Comparison of ENCODE assay signal across 13 cellular contexts in the genomic region with DNA sequence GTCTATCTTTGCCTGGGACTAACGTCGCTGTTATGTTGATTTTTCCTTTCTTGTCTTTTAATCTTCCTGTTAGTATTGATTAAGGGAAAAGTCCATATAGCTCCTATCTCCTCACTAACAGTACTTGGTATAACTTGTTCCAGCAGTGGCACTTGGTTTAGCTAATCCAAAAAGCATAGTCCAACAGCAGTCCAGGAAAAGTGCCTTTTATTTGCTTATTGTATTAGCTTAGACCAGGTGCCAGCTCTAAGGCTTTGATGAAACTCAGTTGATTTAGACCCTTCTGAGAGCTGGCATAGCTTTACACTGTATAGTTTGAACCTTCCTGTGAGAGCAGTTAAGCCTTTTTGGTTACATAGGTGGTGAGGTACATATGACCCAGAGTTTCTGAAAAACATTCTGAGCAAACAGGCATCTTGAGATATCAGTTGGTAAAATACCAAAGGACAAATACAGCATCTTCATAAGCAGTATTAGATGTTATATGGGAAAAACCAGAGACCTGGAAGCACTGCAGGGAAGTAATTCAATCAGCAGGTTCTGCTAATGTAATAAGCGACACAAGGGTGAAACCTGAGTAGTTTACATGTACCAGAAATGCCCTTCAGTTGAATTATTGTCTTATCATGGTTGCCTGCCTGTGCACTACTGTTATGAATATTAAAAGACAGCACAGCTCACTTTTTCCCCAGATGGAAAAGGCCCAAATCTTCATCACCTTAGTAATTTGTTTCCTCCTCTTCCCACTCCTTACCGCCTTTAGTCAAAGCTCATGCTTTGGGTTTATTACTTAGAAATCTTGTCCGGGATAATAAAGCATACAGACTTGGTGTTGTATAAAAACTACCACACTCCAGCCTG. TPM values are rescaled to one million over a fixed set of nuclear protein-coding genes. Genes with fewer than 3 reads are reported as not detected.
DNase-seq lines count a peak whose midpoint lies in the region; ATAC-seq, FAIRE-seq and TF ChIP-seq lines count a peak whose summit lies in the region.
"Had no signal": no experiment of that assay in that cellular context is flagged by ENCODE, and none has a peak within 500 bp of the region (broad histone marks: within the 10 kb centered on the region; RNA-seq: fewer than 3 reads in every experiment).

No MANE protein-coding gene starts in this region.

- CTCF ChIA-PET in WTC11 (lab: Charles Lee), result no interaction called here

- H3K4me3 Mint-ChIP-seq in activated T-cell treated with anti-CD3 and anti-CD28 coated beads, Interleukin-2, amount 50 U/mL, for 24 hours, result peak overlapping the region; percentile 51
- H3K4me3 Mint-ChIP-seq in WTC11, result no peak overlapping the region

- TF ChIP-seq CTCF in WTC11 (IDR thresholded peaks at IDR 0.05), result no peak

- no peaks in the 10 kb centered on the region for H3K36me3 Mint-ChIP-seq in activated T-cell treated with anti-CD3 and anti-CD28 coated beads, Interleukin-2, amount 50 U/mL, for 24 hours (ENCODE audit: low read depth)
- H3K36me3 Mint-ChIP-seq in WTC11, result no peaks in the 10 kb centered on the region

- POLR2A ChIA-PET in WTC11 (lab: Charles Lee), result no interaction called here

- peak overlapping the region; percentile 77 for H3K27ac Mint-ChIP-seq in activated T-cell treated with anti-CD3 and anti-CD28 coated beads, Interleukin-2, amount 50 U/mL, for 24 hours
- peak overlapping the region; percentile 85 for H3K27ac Mint-ChIP-seq in WTC11

- peaks cover 11% of the 10 kb centered on the region for H3K27me3 Mint-ChIP-seq in activated T-cell treated with anti-CD3 and anti-CD28 coated beads, Interleukin-2, amount 50 U/mL, for 24 hours
- no peaks in the 10 kb centered on the region for H3K27me3 Mint-ChIP-seq in WTC11 (ENCODE audit: low read depth)

- H3K4me1 ChIP-seq in small intestine (ENCODE audit: control insufficient read depth in 2 of 2, insufficient read depth in 1 of 2, low read depth in 1 of 2, low read length in 1 of 2), result peaks cover 7 to 13% of the 10 kb centered on the region in 2 donors
- H3K4me1 ChIP-seq: parathyroid adenoma had no signal

- no peak for FAIRE-seq in small intestine (lab: Jason Lieb, UNC)
- FAIRE-seq: G401.6 had no signal

- no peak overlapping the region for H3K4me3 ChIP-seq in small intestine (ENCODE audit: low read depth in 1 of 2, low read length in 2 of 2)

- WGBS in small intestine, 3 donors, result 14 to 64% (median 34%) methylated on average over 5 of the region's 5 CpGs

- no peaks in the 10 kb centered on the region for H3K27me3 ChIP-seq in small intestine (ENCODE audit: control insufficient read depth in 2 of 2, insufficient read depth in 2 of 2, low read length in 2 of 2)

- no peaks in the 10 kb centered on the region for H3K9me3 ChIP-seq in small intestine (ENCODE audit: control insufficient read depth, low read depth)

- no peak for TF ChIP-seq POLR2A in erythroblast (IDR thresholded peaks at IDR 0.05; ENCODE audit: low read length)

- ATAC-seq in WTC11 (no peak), HG03439 (IDR thresholded peaks at IDR 0.05; ENCODE audit: unreplicated experiment) (no peak)

- H3K36me3 ChIP-seq in small intestine (ENCODE audit: control insufficient read depth in 2 of 2, insufficient read depth in 2 of 2, low read length in 2 of 2), result no peaks in the 10 kb centered on the region

- DNase-seq in activated T-cell treated with anti-CD3 and anti-CD28 coated beads, Interleukin-2, amount 50 U/mL, for 24 hours, result no peak
- no peak for DNase-seq in activated T-cell treated with anti-CD3 and anti-CD28 coated beads, Interleukin-2, amount 50 U/mL, for 48 hours
- DNase-seq in NCI-H2029 (lab: John Stamatoyannopoulos, UW) (peak; percentile 76), WTC11 (ENCODE audit: low spot score) (no peak), small intestine (peak; percentile 75), epidermal melanocyte (ENCODE audit: insufficient read length, low spot score) (no peak), erythroblast (lab: John Stamatoyannopoulos, UW) (no peak)
- DNase-seq: activated CD4-positive, alpha-beta T cell treated with anti-CD3 and anti-CD28 coated beads, Interleukin-2, amount 50 U/mL, for 1 hour; cortex of kidney; Karpas-422 had no signal

- no peak overlapping the region for H3K27ac ChIP-seq in small intestine (ENCODE audit: low read depth in 1 of 2, low read length in 1 of 2)
- H3K27ac ChIP-seq: parathyroid adenoma had no signal

- H3K4me1 Mint-ChIP-seq in activated T-cell treated with anti-CD3 and anti-CD28 coated beads, Interleukin-2, amount 50 U/mL, for 24 hours (ENCODE audit: low read depth), result peaks cover 47% of the 10 kb centered on the region
- peaks cover 77% of the 10 kb centered on the region for H3K4me1 Mint-ChIP-seq in WTC11

- no peaks in the 10 kb centered on the region for H3K9me3 Mint-ChIP-seq in activated T-cell treated with anti-CD3 and anti-CD28 coated beads, Interleukin-2, amount 50 U/mL, for 24 hours
- H3K9me3 Mint-ChIP-seq in WTC11, result 0 out of 2 replicates have a peak, but pooled peaks cover 5% of the 10 kb centered on the region

TF ChIP-seq in WTC11, 78 proteins besides CTCF, POLR2A, EP300 and RAD21:
- no peak for TF ChIP-seq NFATC4 (CRISPR knock-in tag; IDR thresholded peaks at IDR 0.05)
- no peak for TF ChIP-seq FOXP1 (CRISPR knock-in tag; IDR thresholded peaks at IDR 0.05; ENCODE audit: borderline replicate concordance)
- TF ChIP-seq, protein P1, sequence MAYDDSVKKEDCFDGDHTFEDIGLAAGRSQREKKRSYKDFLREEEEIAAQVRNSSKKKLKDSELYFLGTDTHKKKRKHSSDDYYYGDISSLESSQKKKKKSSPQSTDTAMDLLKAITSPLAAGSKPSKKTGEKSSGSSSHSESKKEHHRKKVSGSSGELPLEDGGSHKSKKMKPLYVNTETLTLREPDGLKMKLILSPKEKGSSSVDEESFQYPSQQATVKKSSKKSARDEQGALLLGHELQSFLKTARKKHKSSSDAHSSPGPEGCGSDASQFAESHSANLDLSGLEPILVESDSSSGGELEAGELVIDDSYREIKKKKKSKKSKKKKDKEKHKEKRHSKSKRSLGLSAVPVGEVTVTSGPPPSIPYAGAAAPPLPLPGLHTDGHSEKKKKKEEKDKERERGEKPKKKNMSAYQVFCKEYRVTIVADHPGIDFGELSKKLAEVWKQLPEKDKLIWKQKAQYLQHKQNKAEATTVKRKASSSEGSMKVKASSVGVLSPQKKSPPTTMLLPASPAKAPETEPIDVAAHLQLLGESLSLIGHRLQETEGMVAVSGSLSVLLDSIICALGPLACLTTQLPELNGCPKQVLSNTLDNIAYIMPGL (CRISPR knock-in tag; IDR thresholded peaks at IDR 0.05), result no peak
- TF ChIP-seq ZNF317 (CRISPR knock-in tag; IDR thresholded peaks at IDR 0.05; ENCODE audit: borderline replicate concordance, low read depth), result no peak
- TF ChIP-seq ZNF138 (CRISPR knock-in tag; conservative IDR thresholded peaks at IDR 0.05), result no peak
- TF ChIP-seq, protein P2, sequence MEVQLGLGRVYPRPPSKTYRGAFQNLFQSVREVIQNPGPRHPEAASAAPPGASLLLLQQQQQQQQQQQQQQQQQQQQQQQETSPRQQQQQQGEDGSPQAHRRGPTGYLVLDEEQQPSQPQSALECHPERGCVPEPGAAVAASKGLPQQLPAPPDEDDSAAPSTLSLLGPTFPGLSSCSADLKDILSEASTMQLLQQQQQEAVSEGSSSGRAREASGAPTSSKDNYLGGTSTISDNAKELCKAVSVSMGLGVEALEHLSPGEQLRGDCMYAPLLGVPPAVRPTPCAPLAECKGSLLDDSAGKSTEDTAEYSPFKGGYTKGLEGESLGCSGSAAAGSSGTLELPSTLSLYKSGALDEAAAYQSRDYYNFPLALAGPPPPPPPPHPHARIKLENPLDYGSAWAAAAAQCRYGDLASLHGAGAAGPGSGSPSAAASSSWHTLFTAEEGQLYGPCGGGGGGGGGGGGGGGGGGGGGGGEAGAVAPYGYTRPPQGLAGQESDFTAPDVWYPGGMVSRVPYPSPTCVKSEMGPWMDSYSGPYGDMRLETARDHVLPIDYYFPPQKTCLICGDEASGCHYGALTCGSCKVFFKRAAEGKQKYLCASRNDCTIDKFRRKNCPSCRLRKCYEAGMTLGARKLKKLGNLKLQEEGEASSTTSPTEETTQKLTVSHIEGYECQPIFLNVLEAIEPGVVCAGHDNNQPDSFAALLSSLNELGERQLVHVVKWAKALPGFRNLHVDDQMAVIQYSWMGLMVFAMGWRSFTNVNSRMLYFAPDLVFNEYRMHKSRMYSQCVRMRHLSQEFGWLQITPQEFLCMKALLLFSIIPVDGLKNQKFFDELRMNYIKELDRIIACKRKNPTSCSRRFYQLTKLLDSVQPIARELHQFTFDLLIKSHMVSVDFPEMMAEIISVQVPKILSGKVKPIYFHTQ (CRISPR knock-in tag; IDR thresholded peaks at IDR 0.05), result no peak
- no peak for TF ChIP-seq ZNF396 (CRISPR knock-in tag; IDR thresholded peaks at IDR 0.05; ENCODE audit: borderline replicate concordance)
- no peak for TF ChIP-seq TEAD4 (CRISPR knock-in tag; IDR thresholded peaks at IDR 0.05)
- no peak for TF ChIP-seq ETV6 (CRISPR knock-in tag; IDR thresholded peaks at IDR 0.05)
- no peak for TF ChIP-seq NR2C2 (CRISPR knock-in tag; IDR thresholded peaks at IDR 0.05)
- no peak for TF ChIP-seq IRF2 (CRISPR knock-in tag; IDR thresholded peaks at IDR 0.05; ENCODE audit: borderline replicate concordance, low read depth)
- TF ChIP-seq SMAD4 (CRISPR knock-in tag; IDR thresholded peaks at IDR 0.05), result no peak
- TF ChIP-seq, protein P3, sequence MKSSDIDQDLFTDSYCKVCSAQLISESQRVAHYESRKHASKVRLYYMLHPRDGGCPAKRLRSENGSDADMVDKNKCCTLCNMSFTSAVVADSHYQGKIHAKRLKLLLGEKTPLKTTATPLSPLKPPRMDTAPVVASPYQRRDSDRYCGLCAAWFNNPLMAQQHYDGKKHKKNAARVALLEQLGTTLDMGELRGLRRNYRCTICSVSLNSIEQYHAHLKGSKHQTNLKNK (CRISPR knock-in tag; IDR thresholded peaks at IDR 0.05), result no peak
- TF ChIP-seq, protein P4, sequence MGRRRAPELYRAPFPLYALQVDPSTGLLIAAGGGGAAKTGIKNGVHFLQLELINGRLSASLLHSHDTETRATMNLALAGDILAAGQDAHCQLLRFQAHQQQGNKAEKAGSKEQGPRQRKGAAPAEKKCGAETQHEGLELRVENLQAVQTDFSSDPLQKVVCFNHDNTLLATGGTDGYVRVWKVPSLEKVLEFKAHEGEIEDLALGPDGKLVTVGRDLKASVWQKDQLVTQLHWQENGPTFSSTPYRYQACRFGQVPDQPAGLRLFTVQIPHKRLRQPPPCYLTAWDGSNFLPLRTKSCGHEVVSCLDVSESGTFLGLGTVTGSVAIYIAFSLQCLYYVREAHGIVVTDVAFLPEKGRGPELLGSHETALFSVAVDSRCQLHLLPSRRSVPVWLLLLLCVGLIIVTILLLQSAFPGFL (CRISPR knock-in tag; IDR thresholded peaks at IDR 0.05; ENCODE audit: borderline replicate concordance), result no peak
- TF ChIP-seq ZNF416 (CRISPR knock-in tag; IDR thresholded peaks at IDR 0.05), result no peak
- TF ChIP-seq OVOL2 (CRISPR knock-in tag; IDR thresholded peaks at IDR 0.05; ENCODE audit: borderline replicate concordance), result no peak
- no peak for TF ChIP-seq SOX15 (CRISPR knock-in tag; IDR thresholded peaks at IDR 0.05)
- no peak for TF ChIP-seq RELA (CRISPR knock-in tag; IDR thresholded peaks at IDR 0.05; ENCODE audit: borderline replicate concordance)

RNA-seq across cellular contexts. Expression of a gene that starts 13.0 kb away (rescaled TPM):
- total RNA-seq in WTC11 (2021), result 15.9 to 23.5 TPM (median 18.6 TPM) in 3 replicates
- 1 to 10 TPM; 4.4 to 9.7 (median 8.1) TPM for polyA plus RNA-seq in small intestine

Comparison
In these comparisons a context has a peak if more than half of its experiments do, and no peak if none do; other contexts are left out.
1. DNase-seq: peak in NCI-H2029 (single experiment) and small intestine (single experiment); none in activated T-cell treated with anti-CD3 and anti-CD28 coated beads, Interleukin-2, amount 50 U/mL, for 24 hours (single experiment), activated T-cell treated with anti-CD3 and anti-CD28 coated beads, Interleukin-2, amount 50 U/mL, for 48 hours (0 of 2), WTC11 (single experiment), epidermal melanocyte (single experiment) and erythroblast (0 of 2).